In genomic region chr9:134544388-134545212, GRCh38 we compare ENCODE assay signal across 10 cellular contexts.
A peak's percentile ranks its signal among the peaks of the same experiment; 100 is the strongest.
DNase-seq lines count a peak whose midpoint lies in the region; ATAC-seq and TF ChIP-seq lines count a peak whose summit lies in the region.
"Had no signal": no experiment of that assay in that cellular context is flagged by ENCODE, and none has a peak within 500 bp of the region (broad histone marks: within the 10 kb centered on the region; RNA-seq: fewer than 3 reads in every experiment).

No MANE protein-coding gene starts in this region.

- H2BK15ac ChIP-seq in H9 (ENCODE audit: low read depth, low read length), result no peak overlapping the region

- peaks cover 4 to 6% of the 10 kb centered on the region in 2 experiments; a peak in 3 of 5 replicates for H3K9me3 Mint-ChIP-seq in H9
- H3K9me3 Mint-ChIP-seq in activated T-cell treated with anti-CD3 and anti-CD28 coated beads, Interleukin-2, amount 50 U/mL, for 4 hours, result no peaks in the 10 kb centered on the region

- no peak overlapping the region for H2BK120ac ChIP-seq in H9 (ENCODE audit: low read depth, low read length, poor library complexity, severe bottlenecking)

- H4K5ac ChIP-seq in H9 (ENCODE audit: insufficient read length, low read depth, low read length), result no peak overlapping the region

- DNase-seq in H9, result peak; percentile 76
- DNase-seq in astrocyte of the spinal cord (ENCODE audit: low read depth, low spot score), result peak; percentile 78
- peak; percentile 38 for DNase-seq in iPS DF 4.7 (ENCODE audit: extremely low read depth, low spot score)
- no peak for DNase-seq in epidermal melanocyte (ENCODE audit: insufficient read length, low spot score)
- no peak for DNase-seq in stimulated activated CD4-positive, alpha-beta T cell treated with anti-CD3 and anti-CD28 coated beads, Interleukin-15, amount 100 ng/mL, for 24 hours
- no peak for DNase-seq in activated T-cell treated with anti-CD3 and anti-CD28 coated beads, Interleukin-2, amount 50 U/mL, for 4 hours
- DNase-seq: T-helper 17 cell had no signal

- WGBS in H9 (ENCODE audit: extremely low coverage, insufficient read length, low lambda C conversion rate), result no CpG with 5 or more reads among the region's 26 CpGs

- H2BK20ac ChIP-seq in H9 (ENCODE audit: low read depth, low read length, poor library complexity, severe bottlenecking), result no peak overlapping the region

- H3K56ac ChIP-seq in H9 (ENCODE audit: insufficient read length, low read depth, low read length), result no peak overlapping the region

- H2BK12ac ChIP-seq in H9 (ENCODE audit: insufficient read length, low read depth, low read length), result no peak overlapping the region

- H3K27ac Mint-ChIP-seq in H9, result peak overlapping the region in 1 of 3 experiments; percentile 94; a peak in 3 of 7 replicates
- H3K27ac Mint-ChIP-seq: activated naive CD8-positive, alpha-beta T cell; T-helper 17 cell had no signal

- no peak overlapping the region for H2BK5ac ChIP-seq in H9 (ENCODE audit: insufficient read length, low read length)

- H3K9me3 ChIP-seq in H9 (ENCODE audit: control insufficient read depth, low read depth, low read length) (no peaks in the 10 kb centered on the region), skeletal muscle tissue (ENCODE audit: control insufficient read depth in 3 of 3, low read length in 3 of 3) (no peaks in the 10 kb centered on the region)

- H2AK5ac ChIP-seq in H9 (ENCODE audit: insufficient read length, low read length), result no peak overlapping the region

- H3K4me3 Mint-ChIP-seq in H9, result no peak overlapping the region
- H3K4me3 Mint-ChIP-seq in activated T-cell treated with anti-CD3 and anti-CD28 coated beads, Interleukin-2, amount 50 U/mL, for 4 hours, result no peak overlapping the region
- H3K4me3 Mint-ChIP-seq: activated naive CD8-positive, alpha-beta T cell; T-helper 17 cell had no signal

- H3K14ac ChIP-seq in H9 (ENCODE audit: insufficient read depth, low read length), result 0 out of 2 replicates have a peak overlapping the region, but pooled peaks have one; percentile 1

- H3K27me3 Mint-ChIP-seq in H9 (ENCODE audit: low read depth), result no peaks in the 10 kb centered on the region; the same call in none of the 2 replicates
- peaks cover 1% of the 10 kb centered on the region for H3K27me3 Mint-ChIP-seq in activated T-cell treated with anti-CD3 and anti-CD28 coated beads, Interleukin-2, amount 50 U/mL, for 4 hours (ENCODE audit: low read depth)
- H3K27me3 Mint-ChIP-seq: activated naive CD8-positive, alpha-beta T cell had no signal

- no peak for TF ChIP-seq CTCF in H9 (conservative IDR thresholded peaks at IDR 0.05)
- TF ChIP-seq CTCF in astrocyte of the spinal cord (IDR thresholded peaks at IDR 0.05; ENCODE audit: low read depth, low read length), result no peak

- no peaks in the 10 kb centered on the region for H3K79me1 ChIP-seq in H9 (ENCODE audit: insufficient read depth, low read depth, low read length, poor library complexity, severe bottlenecking)

- no peak for ATAC-seq in HG03378 (IDR thresholded peaks at IDR 0.05; ENCODE audit: unreplicated experiment)
- ATAC-seq in activated T-cell treated with anti-CD3 and anti-CD28 coated beads, Interleukin-2, amount 50 U/mL, for 4 hours, result no peak
- ATAC-seq: T-helper 17 cell had no signal

- peak overlapping the region; percentile 36 for H3K18ac ChIP-seq in H9 (ENCODE audit: insufficient read length, low read depth, low read length)

- no peak overlapping the region for H3K4me2 ChIP-seq in H9 (ENCODE audit: insufficient read depth, insufficient read length, low read length)

- no peaks in the 10 kb centered on the region for H3K79me2 ChIP-seq in H9 (ENCODE audit: insufficient read depth, low read length)

- H3K27me3 ChIP-seq in H9 (ENCODE audit: insufficient read depth, low read length) (no peaks in the 10 kb centered on the region), skeletal muscle tissue (ENCODE audit: control insufficient read depth in 3 of 3, insufficient read depth in 3 of 3, low read length in 3 of 3) (peaks cover 37 to 63% (median 39%) of the 10 kb centered on the region in 3 donors)

- H3K36me3 ChIP-seq in skeletal muscle tissue (ENCODE audit: control insufficient read depth in 3 of 3, insufficient read depth in 3 of 3, low read length in 3 of 3), result no peaks in the 10 kb centered on the region

- H2AFZ ChIP-seq in H9 (ENCODE audit: low read length), result no peak overlapping the region

- no peaks in the 10 kb centered on the region; the same call in 1 of the 2 replicates for H3K4me1 ChIP-seq in H9 (ENCODE audit: insufficient read depth, low read length)
- peaks cover 6 to 15% (median 10%) of the 10 kb centered on the region in 3 donors for H3K4me1 ChIP-seq in skeletal muscle tissue (ENCODE audit: control insufficient read depth in 3 of 3, insufficient read depth in 3 of 3, low read length in 3 of 3)

- H4K91ac ChIP-seq in H9 (ENCODE audit: insufficient read length, low read depth, low read length), result no peak overlapping the region

- no peak overlapping the region for H3T11ph ChIP-seq in H9 (ENCODE audit: low read length)

- no peaks in the 10 kb centered on the region for H3K23me2 ChIP-seq in H9 (ENCODE audit: insufficient read length, low read depth, low read length, poor library complexity, severe bottlenecking)

- H4K8ac ChIP-seq in H9 (replicated peaks; ENCODE audit: insufficient read length, low read depth, low read length), result no peak overlapping the region

- H3K23ac ChIP-seq in H9 (ENCODE audit: insufficient read length, low read depth, low read length), result no peak overlapping the region

- no peaks in the 10 kb centered on the region for H4K20me1 ChIP-seq in H9 (ENCODE audit: control insufficient read depth, insufficient read depth, insufficient read length)

- H3K36me3 Mint-ChIP-seq in H9 (ENCODE audit: insufficient read depth in 1 of 3, low read depth in 3 of 3), result no peaks in the 10 kb centered on the region
- no peaks in the 10 kb centered on the region for H3K36me3 Mint-ChIP-seq in activated T-cell treated with anti-CD3 and anti-CD28 coated beads, Interleukin-2, amount 50 U/mL, for 4 hours (ENCODE audit: insufficient read depth)
- H3K36me3 Mint-ChIP-seq: activated naive CD8-positive, alpha-beta T cell had no signal

- no peak overlapping the region for H3K4me3 ChIP-seq in astrocyte of the spinal cord (ENCODE audit: low read depth, low read length)
- H3K4me3 ChIP-seq in skeletal muscle tissue (ENCODE audit: low read length in 3 of 3), result no peak overlapping the region

- in situ Hi-C loops in astrocyte of the spinal cord (cut with HindIII; ENCODE audit: low sequenced_read_pairs), result no loop called here

- peaks cover 10 to 23% of the 10 kb centered on the region in 2 experiments for H3K4me1 Mint-ChIP-seq in H9
- H3K4me1 Mint-ChIP-seq in activated T-cell treated with anti-CD3 and anti-CD28 coated beads, Interleukin-2, amount 50 U/mL, for 4 hours (ENCODE audit: low read depth), result no peaks in the 10 kb centered on the region
- H3K4me1 Mint-ChIP-seq: T-helper 17 cell had no signal

- no peak overlapping the region for H3K27ac ChIP-seq in H9 (ENCODE audit: insufficient read length, low read depth, low read length)
- H3K27ac ChIP-seq in skeletal muscle tissue (ENCODE audit: low read depth, low read length), result peak overlapping the region; percentile 68

- H3K4ac ChIP-seq in H9 (ENCODE audit: low read depth, low read length), result no peak overlapping the region

- H3K9ac ChIP-seq in H9 (ENCODE audit: extremely low read depth, insufficient read length, low read length) (no peak overlapping the region), skeletal muscle tissue (ENCODE audit: low read depth in 1 of 3, low read length in 3 of 3) (no peak overlapping the region)

Comparison
In these comparisons a context has a peak if more than half of its experiments do, and no peak if none do; other contexts are left out.
1. DNase-seq: peak in H9 (single experiment), astrocyte of the spinal cord (single experiment) and iPS DF 4.7 (single experiment); none in epidermal melanocyte (single experiment), stimulated activated CD4-positive, alpha-beta T cell treated with anti-CD3 and anti-CD28 coated beads, Interleukin-15, amount 100 ng/mL, for 24 hours (single experiment) and activated T-cell treated with anti-CD3 and anti-CD28 coated beads, Interleukin-2, amount 50 U/mL, for 4 hours (single experiment).